ENCODE assay signal across 9 cellular contexts in the genomic region with DNA sequence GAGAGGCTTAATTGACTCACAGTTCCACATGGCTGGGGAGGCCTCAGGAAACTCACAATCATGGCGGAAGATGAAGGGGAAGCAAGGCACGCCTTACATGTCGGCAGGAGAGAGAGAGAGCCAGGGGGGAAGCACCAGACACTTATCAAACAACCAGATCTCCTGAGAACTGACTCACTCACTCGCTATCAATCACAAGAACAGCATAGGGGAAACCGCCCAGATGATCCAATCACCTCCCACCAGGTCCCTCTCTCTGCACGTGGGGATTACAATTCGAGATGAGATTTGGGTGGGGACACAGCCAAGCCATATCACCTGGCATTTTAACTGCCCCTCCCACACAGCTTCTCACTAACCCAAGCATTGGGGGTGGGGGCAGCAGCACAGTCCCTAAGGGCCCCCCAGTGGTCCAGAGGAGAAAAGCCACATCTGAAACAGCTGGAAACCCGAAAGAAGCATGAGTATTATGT.
A peak's percentile ranks its signal among the peaks of the same experiment; 100 is the strongest.
DNase-seq lines count a peak whose midpoint lies in the region; ATAC-seq and TF ChIP-seq lines count a peak whose summit lies in the region.
"Had no signal": no experiment of that assay in that cellular context is flagged by ENCODE, and none has a peak within 500 bp of the region (broad histone marks: within the 10 kb centered on the region; RNA-seq: fewer than 3 reads in every experiment).

No MANE protein-coding gene starts in this region.

- no peaks in the 10 kb centered on the region for H3K4me1 Mint-ChIP-seq in Caco-2 (ENCODE audit: low read depth, unreplicated experiment)
- H3K4me1 Mint-ChIP-seq in nephron: no peaks in the 10 kb centered on the region

- no peaks in the 10 kb centered on the region for H3K4me1 ChIP-seq in Caco-2
- H3K4me1 ChIP-seq in HCT116 (ENCODE audit: control insufficient read depth in 1 of 2, insufficient read depth in 2 of 2, low read length in 2 of 2): peaks cover 8 to 34% of the 10 kb centered on the region in 2 experiments; a peak in 3 of 4 replicates
- H3K4me1 ChIP-seq: thyroid gland had no signal

- H3K4me3 Mint-ChIP-seq in Caco-2 (ENCODE audit: unreplicated experiment) (no peak overlapping the region), nephron (no peak overlapping the region)

- no peaks in the 10 kb centered on the region for H4K20me1 ChIP-seq in HCT116 (ENCODE audit: insufficient read depth)

- TF ChIP-seq CTCF in Caco-2 (IDR thresholded peaks at IDR 0.05; ENCODE audit: insufficient read depth in 1 of 2, low read depth in 1 of 2, low read length in 1 of 2, severe bottlenecking in 1 of 2, unreplicated experiment in 1 of 2) (peak; percentile 33 to 43), HCT116 (IDR thresholded peaks at IDR 0.05 in 2 of 3, conservative IDR thresholded peaks at IDR 0.05 in 1 of 3; ENCODE audit: borderline replicate concordance in 1 of 3, insufficient read depth in 1 of 3, low read depth in 2 of 3, low read length in 2 of 3) (peak in 2 of 3 experiments; percentile 31 to 38; a peak in 3 of 6 replicates), nephron (IDR thresholded peaks at IDR 0.05; ENCODE audit: unreplicated experiment in 3 of 3) (no peak)

- H3K9me2 ChIP-seq in HCT116 (ENCODE audit: insufficient read depth): no peaks in the 10 kb centered on the region

- ATAC-seq in HCT116 (peak; percentile 62), HG03045 (IDR thresholded peaks at IDR 0.05; ENCODE audit: unreplicated experiment) (no peak), GM18861 (IDR thresholded peaks at IDR 0.05; ENCODE audit: unreplicated experiment) (no peak)

- H3K27ac Mint-ChIP-seq in Caco-2 (ENCODE audit: unreplicated experiment) (no peak overlapping the region), nephron (peak overlapping the region in 2 of 3 experiments; percentile 7 to 9)

- TF ChIP-seq POLR2A in HCT116 (IDR thresholded peaks at IDR 0.05; ENCODE audit: borderline replicate concordance, extremely low read depth, insufficient read depth, insufficient read length): no peak

- no peaks in the 10 kb centered on the region for H3K79me2 ChIP-seq in HCT116 (ENCODE audit: insufficient read depth, low read length)

- no peaks in the 10 kb centered on the region for H3K27me3 Mint-ChIP-seq in Caco-2 (ENCODE audit: insufficient read depth, unreplicated experiment)
- H3K27me3 Mint-ChIP-seq in nephron (ENCODE audit: low read depth): peaks cover 42% of the 10 kb centered on the region

- no TSS peak for BruUV-seq in Caco-2 (replicated peaks; lab: Mats Ljungman, UMichigan)
- BruUV-seq in HCT116 (replicated peaks; lab: Mats Ljungman, UMichigan): no TSS peak

- no peaks in the 10 kb centered on the region for H3K36me3 ChIP-seq in Caco-2 (ENCODE audit: control insufficient read depth, insufficient read depth, low read length)
- no peaks in the 10 kb centered on the region for H3K36me3 ChIP-seq in HCT116 (ENCODE audit: control insufficient read depth in 1 of 2, insufficient read depth in 2 of 2, low read length in 2 of 2)
- H3K36me3 ChIP-seq: thyroid gland had no signal

- no peak overlapping the region for H3K4me2 ChIP-seq in HCT116 (ENCODE audit: low read length)

- no peaks in the 10 kb centered on the region for H3K9me3 Mint-ChIP-seq in Caco-2 (ENCODE audit: unreplicated experiment)
- no peaks in the 10 kb centered on the region for H3K9me3 Mint-ChIP-seq in nephron

- H3K9me3 ChIP-seq in Caco-2 (no peaks in the 10 kb centered on the region), HCT116 (ENCODE audit: control insufficient read depth in 1 of 2, insufficient read depth in 1 of 2, low read depth in 1 of 2, low read length in 2 of 2) (no peaks in the 10 kb centered on the region)
- H3K9me3 ChIP-seq: thyroid gland had no signal

- H3K27me3 ChIP-seq in Caco-2 (replicated peaks; ENCODE audit: control insufficient read depth, insufficient read depth, low read length) (no peaks in the 10 kb centered on the region), HCT116 (ENCODE audit: insufficient read depth, low read length) (no peaks in the 10 kb centered on the region)
- H3K27me3 ChIP-seq: thyroid gland had no signal

- H3K27ac ChIP-seq in HCT116 (ENCODE audit: low read depth, low read length): no peak overlapping the region
- H3K27ac ChIP-seq: thyroid gland had no signal

- no peaks in the 10 kb centered on the region for H3K36me3 Mint-ChIP-seq in Caco-2 (ENCODE audit: insufficient read depth, unreplicated experiment)
- H3K36me3 Mint-ChIP-seq in nephron (ENCODE audit: low read depth): no peaks in the 10 kb centered on the region

- DNase-seq in Caco-2 (peak in 1 of 2 experiments; percentile 35), HCT116 (ENCODE audit: low read depth, low spot score) (no peak), NCI-H345 treated with DMSO at 0.1 percent for 48 hours (lab: John Stamatoyannopoulos, UW; ENCODE audit: unreplicated experiment) (no peak), NCI-H128 (lab: John Stamatoyannopoulos, UW; ENCODE audit: unreplicated experiment) (no peak)
- DNase-seq in activated CD4-positive, alpha-beta T cell treated with anti-CD3 and anti-CD28 coated beads, Interleukin-2, amount 50 U/mL, for 24 hours (ENCODE audit: low read depth in 1 of 2, low spot score in 1 of 2): peak; percentile 1 to 21
- DNase-seq: thyroid gland had no signal

- intact Hi-C loops in Caco-2 (cut with micrococcal nuclease; ENCODE audit: unreplicated experiment): no loop called here
- intact Hi-C loops in HCT116 (cut with micrococcal nuclease): no loop called here

- POLR2A ChIA-PET in Caco-2 (lab: Charles Lee) (no interaction called here), HCT116 (lab: Charles Lee) (no interaction called here)

- no peak overlapping the region for H3K9ac ChIP-seq in HCT116 (ENCODE audit: low read length)

- RAD21 ChIA-PET in HCT116 (lab: Charles Lee; ENCODE audit: low non-redundant PET in 1 of 2, low total read pairs in 2 of 2, uncharacterized antibody in 2 of 2, unreplicated experiment in 2 of 2): no interaction called here

- H2AFZ ChIP-seq in HCT116 (ENCODE audit: low read depth, low read length, poor library complexity, severe bottlenecking): no peak overlapping the region

- CTCF ChIA-PET in Caco-2 (lab: Charles Lee): interaction anchor here (0.7 to 0.9 kb wide), 2 partner anchors 58 to 92 kb away, joined by 4 read pairs; no protein-coding TSS in a partner anchor
- CTCF ChIA-PET in HCT116 (lab: Charles Lee): no interaction called here

- peak; percentile 36 for TF ChIP-seq RAD21 in HCT116 (IDR thresholded peaks at IDR 0.05; ENCODE audit: low read depth)

- no peak overlapping the region for H3K4me3 ChIP-seq in Caco-2 (ENCODE audit: low read depth, low read length)
- H3K4me3 ChIP-seq in HCT116 (replicated peaks in 1 of 2; ENCODE audit: low read depth in 1 of 2, low read length in 2 of 2): no peak overlapping the region
- H3K4me3 ChIP-seq: thyroid gland had no signal

TF ChIP-seq in HCT116, 20 proteins besides CTCF, POLR2A, EP300 and RAD21 (continues in another document):
- no peak for TF ChIP-seq EZH2 (IDR thresholded peaks at IDR 0.05)
- TF ChIP-seq EZH2phosphoT487 (IDR thresholded peaks at IDR 0.05; ENCODE audit: borderline replicate concordance): no peak
- TF ChIP-seq, protein P1, sequence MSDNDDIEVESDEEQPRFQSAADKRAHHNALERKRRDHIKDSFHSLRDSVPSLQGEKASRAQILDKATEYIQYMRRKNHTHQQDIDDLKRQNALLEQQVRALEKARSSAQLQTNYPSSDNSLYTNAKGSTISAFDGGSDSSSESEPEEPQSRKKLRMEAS (IDR thresholded peaks at IDR 0.05): no peak; the same call in 1 of the 2 replicates
- TF ChIP-seq YY1 (IDR thresholded peaks at IDR 0.05; ENCODE audit: extremely low read depth, insufficient replicate concordance, low read depth, low read length): no peak
- TF ChIP-seq, protein P2, sequence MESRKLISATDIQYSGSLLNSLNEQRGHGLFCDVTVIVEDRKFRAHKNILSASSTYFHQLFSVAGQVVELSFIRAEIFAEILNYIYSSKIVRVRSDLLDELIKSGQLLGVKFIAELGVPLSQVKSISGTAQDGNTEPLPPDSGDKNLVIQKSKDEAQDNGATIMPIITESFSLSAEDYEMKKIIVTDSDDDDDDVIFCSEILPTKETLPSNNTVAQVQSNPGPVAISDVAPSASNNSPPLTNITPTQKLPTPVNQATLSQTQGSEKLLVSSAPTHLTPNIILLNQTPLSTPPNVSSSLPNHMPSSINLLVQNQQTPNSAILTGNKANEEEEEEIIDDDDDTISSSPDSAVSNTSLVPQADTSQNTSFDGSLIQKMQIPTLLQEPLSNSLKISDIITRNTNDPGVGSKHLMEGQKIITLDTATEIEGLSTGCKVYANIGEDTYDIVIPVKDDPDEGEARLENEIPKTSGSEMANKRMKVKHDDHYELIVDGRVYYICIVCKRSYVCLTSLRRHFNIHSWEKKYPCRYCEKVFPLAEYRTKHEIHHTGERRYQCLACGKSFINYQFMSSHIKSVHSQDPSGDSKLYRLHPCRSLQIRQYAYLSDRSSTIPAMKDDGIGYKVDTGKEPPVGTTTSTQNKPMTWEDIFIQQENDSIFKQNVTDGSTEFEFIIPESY (IDR thresholded peaks at IDR 0.05; ENCODE audit: extremely low read depth, insufficient replicate concordance, low read length): no peak
- TF ChIP-seq SRF (IDR thresholded peaks at IDR 0.05; ENCODE audit: low read depth): no peak
- no peak for TF ChIP-seq SP1 (IDR thresholded peaks at IDR 0.05; ENCODE audit: low read depth)
- no peak for TF ChIP-seq TCF7L2 (IDR thresholded peaks at IDR 0.05; ENCODE audit: borderline replicate concordance, extremely low read depth, insufficient read depth, insufficient read length)
- no peak for TF ChIP-seq JUND (IDR thresholded peaks at IDR 0.05)
- no peak for TF ChIP-seq EGR1 (IDR thresholded peaks at IDR 0.05; ENCODE audit: low read depth)

Comparison
In these comparisons a context has a peak if more than half of its experiments do, and no peak if none do; other contexts are left out.
1. DNase-seq: peak in activated CD4-positive, alpha-beta T cell treated with anti-CD3 and anti-CD28 coated beads, Interleukin-2, amount 50 U/mL, for 24 hours (2 of 2); none in HCT116 (single experiment), NCI-H345 treated with DMSO at 0.1 percent for 48 hours (single experiment) and NCI-H128 (single experiment).
2. CTCF ChIP-seq: peak in Caco-2 (2 of 2) and HCT116 (2 of 3); none in nephron (0 of 3).